In the genomic region with DNA sequence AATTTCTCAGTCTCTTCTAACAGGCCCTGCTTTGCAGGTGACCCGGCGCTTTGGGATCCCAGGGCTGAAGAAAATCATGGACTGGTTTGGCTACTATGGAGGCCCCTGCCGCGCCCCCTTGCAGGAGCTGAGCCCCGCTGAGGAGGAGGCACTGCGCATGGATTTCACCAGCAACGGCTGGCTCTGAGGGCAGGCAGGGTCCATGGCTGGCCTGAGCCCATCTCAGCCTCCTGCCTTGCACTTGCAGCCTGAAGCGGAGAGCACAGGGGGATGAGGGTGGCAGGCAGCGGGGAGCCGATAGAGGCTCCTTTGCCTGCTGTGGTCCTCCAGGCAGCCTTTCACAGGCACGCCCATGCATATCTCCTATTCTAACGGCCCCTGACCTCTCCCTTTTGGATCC, we compare ENCODE assay signal across 2 cellular contexts.
TF ChIP-seq lines count a peak whose summit lies in the region.

No MANE protein-coding gene starts in this region.

TF ChIP-seq in GM23338, 12 proteins besides CTCF, POLR2A, EP300 and RAD21 (continued from another document):
- TF ChIP-seq, protein P1, sequence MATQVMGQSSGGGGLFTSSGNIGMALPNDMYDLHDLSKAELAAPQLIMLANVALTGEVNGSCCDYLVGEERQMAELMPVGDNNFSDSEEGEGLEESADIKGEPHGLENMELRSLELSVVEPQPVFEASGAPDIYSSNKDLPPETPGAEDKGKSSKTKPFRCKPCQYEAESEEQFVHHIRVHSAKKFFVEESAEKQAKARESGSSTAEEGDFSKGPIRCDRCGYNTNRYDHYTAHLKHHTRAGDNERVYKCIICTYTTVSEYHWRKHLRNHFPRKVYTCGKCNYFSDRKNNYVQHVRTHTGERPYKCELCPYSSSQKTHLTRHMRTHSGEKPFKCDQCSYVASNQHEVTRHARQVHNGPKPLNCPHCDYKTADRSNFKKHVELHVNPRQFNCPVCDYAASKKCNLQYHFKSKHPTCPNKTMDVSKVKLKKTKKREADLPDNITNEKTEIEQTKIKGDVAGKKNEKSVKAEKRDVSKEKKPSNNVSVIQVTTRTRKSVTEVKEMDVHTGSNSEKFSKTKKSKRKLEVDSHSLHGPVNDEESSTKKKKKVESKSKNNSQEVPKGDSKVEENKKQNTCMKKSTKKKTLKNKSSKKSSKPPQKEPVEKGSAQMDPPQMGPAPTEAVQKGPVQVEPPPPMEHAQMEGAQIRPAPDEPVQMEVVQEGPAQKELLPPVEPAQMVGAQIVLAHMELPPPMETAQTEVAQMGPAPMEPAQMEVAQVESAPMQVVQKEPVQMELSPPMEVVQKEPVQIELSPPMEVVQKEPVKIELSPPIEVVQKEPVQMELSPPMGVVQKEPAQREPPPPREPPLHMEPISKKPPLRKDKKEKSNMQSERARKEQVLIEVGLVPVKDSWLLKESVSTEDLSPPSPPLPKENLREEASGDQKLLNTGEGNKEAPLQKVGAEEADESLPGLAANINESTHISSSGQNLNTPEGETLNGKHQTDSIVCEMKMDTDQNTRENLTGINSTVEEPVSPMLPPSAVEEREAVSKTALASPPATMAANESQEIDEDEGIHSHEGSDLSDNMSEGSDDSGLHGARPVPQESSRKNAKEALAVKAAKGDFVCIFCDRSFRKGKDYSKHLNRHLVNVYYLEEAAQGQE (IDR thresholded peaks at IDR 0.05; ENCODE audit: unreplicated experiment): no peak
- TF ChIP-seq, protein P2, sequence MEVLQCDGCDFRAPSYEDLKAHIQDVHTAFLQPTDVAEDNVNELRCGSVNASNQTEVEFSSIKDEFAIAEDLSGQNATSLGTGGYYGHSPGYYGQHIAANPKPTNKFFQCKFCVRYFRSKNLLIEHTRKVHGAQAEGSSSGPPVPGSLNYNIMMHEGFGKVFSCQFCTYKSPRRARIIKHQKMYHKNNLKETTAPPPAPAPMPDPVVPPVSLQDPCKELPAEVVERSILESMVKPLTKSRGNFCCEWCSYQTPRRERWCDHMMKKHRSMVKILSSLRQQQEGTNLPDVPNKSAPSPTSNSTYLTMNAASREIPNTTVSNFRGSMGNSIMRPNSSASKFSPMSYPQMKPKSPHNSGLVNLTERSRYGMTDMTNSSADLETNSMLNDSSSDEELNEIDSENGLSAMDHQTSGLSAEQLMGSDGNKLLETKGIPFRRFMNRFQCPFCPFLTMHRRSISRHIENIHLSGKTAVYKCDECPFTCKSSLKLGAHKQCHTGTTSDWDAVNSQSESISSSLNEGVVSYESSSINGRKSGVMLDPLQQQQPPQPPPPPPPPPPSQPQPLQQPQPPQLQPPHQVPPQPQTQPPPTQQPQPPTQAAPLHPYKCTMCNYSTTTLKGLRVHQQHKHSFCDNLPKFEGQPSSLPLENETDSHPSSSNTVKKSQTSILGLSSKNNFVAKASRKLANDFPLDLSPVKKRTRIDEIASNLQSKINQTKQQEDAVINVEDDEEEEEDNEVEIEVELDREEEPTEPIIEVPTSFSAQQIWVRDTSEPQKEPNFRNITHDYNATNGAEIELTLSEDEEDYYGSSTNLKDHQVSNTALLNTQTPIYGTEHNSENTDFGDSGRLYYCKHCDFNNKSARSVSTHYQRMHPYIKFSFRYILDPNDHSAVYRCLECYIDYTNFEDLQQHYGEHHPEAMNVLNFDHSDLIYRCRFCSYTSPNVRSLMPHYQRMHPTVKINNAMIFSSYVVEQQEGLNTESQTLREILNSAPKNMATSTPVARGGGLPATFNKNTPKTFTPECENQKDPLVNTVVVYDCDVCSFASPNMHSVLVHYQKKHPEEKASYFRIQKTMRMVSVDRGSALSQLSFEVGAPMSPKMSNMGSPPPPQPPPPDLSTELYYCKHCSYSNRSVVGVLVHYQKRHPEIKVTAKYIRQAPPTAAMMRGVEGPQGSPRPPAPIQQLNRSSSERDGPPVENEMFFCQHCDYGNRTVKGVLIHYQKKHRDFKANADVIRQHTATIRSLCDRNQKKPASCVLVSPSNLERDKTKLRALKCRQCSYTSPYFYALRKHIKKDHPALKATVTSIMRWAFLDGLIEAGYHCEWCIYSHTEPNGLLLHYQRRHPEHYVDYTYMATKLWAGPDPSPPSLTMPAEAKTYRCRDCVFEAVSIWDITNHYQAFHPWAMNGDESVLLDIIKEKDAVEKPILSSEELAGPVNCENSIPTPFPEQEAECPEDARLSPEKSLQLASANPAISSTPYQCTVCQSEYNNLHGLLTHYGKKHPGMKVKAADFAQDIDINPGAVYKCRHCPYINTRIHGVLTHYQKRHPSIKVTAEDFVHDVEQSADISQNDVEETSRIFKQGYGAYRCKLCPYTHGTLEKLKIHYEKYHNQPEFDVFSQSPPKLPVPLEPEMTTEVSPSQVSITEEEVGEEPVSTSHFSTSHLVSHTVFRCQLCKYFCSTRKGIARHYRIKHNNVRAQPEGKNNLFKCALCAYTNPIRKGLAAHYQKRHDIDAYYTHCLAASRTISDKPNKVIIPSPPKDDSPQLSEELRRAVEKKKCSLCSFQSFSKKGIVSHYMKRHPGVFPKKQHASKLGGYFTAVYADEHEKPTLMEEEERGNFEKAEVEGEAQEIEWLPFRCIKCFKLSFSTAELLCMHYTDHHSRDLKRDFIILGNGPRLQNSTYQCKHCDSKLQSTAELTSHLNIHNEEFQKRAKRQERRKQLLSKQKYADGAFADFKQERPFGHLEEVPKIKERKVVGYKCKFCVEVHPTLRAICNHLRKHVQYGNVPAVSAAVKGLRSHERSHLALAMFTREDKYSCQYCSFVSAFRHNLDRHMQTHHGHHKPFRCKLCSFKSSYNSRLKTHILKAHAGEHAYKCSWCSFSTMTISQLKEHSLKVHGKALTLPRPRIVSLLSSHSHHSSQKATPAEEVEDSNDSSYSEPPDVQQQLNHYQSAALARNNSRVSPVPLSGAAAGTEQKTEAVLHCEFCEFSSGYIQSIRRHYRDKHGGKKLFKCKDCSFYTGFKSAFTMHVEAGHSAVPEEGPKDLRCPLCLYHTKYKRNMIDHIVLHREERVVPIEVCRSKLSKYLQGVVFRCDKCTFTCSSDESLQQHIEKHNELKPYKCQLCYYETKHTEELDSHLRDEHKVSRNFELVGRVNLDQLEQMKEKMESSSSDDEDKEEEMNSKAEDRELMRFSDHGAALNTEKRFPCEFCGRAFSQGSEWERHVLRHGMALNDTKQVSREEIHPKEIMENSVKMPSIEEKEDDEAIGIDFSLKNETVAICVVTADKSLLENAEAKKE (CRISPR knock-in tag; IDR thresholded peaks at IDR 0.05): no peak
- no peak for TF ChIP-seq ZNF114 (CRISPR knock-in tag; IDR thresholded peaks at IDR 0.05)
- no peak for TF ChIP-seq CREB1 (CRISPR knock-in tag; IDR thresholded peaks at IDR 0.05; ENCODE audit: low read depth)
- no peak for TF ChIP-seq JUNB (IDR thresholded peaks at IDR 0.05; ENCODE audit: unreplicated experiment)
- no peak for TF ChIP-seq EZH2 (IDR thresholded peaks at IDR 0.05; ENCODE audit: low read depth, unreplicated experiment)
- no peak for TF ChIP-seq ZNF331 (CRISPR knock-in tag; IDR thresholded peaks at IDR 0.05; ENCODE audit: low read depth)
- no peak for TF ChIP-seq STAT1 (IDR thresholded peaks at IDR 0.05; ENCODE audit: unreplicated experiment)
TF ChIP-seq in GM23338: peak in this region for 0.

TF ChIP-seq in WTC11, 78 proteins besides CTCF, POLR2A, EP300 and RAD21 (continued from another document):
- TF ChIP-seq, protein P3, sequence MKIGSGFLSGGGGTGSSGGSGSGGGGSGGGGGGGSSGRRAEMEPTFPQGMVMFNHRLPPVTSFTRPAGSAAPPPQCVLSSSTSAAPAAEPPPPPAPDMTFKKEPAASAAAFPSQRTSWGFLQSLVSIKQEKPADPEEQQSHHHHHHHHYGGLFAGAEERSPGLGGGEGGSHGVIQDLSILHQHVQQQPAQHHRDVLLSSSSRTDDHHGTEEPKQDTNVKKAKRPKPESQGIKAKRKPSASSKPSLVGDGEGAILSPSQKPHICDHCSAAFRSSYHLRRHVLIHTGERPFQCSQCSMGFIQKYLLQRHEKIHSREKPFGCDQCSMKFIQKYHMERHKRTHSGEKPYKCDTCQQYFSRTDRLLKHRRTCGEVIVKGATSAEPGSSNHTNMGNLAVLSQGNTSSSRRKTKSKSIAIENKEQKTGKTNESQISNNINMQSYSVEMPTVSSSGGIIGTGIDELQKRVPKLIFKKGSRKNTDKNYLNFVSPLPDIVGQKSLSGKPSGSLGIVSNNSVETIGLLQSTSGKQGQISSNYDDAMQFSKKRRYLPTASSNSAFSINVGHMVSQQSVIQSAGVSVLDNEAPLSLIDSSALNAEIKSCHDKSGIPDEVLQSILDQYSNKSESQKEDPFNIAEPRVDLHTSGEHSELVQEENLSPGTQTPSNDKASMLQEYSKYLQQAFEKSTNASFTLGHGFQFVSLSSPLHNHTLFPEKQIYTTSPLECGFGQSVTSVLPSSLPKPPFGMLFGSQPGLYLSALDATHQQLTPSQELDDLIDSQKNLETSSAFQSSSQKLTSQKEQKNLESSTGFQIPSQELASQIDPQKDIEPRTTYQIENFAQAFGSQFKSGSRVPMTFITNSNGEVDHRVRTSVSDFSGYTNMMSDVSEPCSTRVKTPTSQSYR (CRISPR knock-in tag; IDR thresholded peaks at IDR 0.05): no peak
TF ChIP-seq in WTC11: peak in this region for 1.
